Comparison of ENCODE assay signal across 26 cellular contexts in the genomic region with DNA sequence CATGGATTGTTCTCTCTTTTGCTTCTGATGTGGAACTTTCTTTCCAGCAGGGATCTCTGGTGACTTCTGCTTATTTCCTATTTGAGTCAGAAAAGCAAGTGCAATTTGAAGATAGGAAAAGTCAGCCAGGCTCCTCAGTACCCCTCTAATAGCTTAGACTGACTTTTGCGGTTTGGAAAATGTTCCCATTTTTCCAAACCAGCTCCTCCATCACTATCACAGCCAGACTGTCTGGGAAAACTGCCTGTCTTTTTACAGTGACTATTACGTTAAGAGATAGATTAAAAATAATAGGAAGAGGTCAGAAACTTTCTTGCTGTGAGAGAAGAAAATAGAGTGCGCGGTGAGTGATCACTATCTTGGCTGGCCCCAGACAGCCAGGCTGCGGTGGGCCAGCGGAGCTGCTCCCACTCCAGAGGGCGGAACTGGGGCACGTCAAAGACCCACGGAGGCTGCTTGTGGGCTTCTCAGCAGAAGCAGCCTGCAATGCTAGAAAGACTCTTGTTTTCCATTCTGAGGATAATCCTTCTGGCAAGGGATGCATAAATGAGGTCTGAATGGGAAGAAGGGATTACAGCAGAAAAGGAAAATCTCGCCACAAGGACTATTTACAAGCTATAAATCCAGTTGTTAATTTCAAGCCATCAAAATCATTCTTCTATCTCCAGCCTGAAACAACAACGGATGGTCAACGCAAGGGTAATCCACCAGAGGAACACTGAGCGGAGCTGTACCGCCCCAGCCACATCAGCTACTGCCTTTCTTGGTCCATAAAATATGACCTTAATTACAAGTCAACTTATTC.
"Had no signal": no experiment of that assay in that cellular context is flagged by ENCODE, and none has a peak within 500 bp of the region (broad histone marks: within the 10 kb centered on the region; RNA-seq: fewer than 3 reads in every experiment).

No MANE protein-coding gene starts in this region.

- H3K36me3 ChIP-seq: colonic mucosa, esophagus muscularis mucosa, heart left ventricle, lower lobe of right lung, neutrophil, pancreas, tibial artery had no signal

- H3K9me3 ChIP-seq: colonic mucosa, esophagus muscularis mucosa, heart left ventricle, lower lobe of right lung, neutrophil, pancreas, tibial artery had no signal

- DNase-seq: activated B cell treated with CpG ODN at 0.5 μM for 24 hours; activated CD4-positive, alpha-beta T cell treated with anti-CD3 and anti-CD28 coated beads for 36 hours; activated CD4-positive, alpha-beta T cell treated with anti-CD3 and anti-CD28 coated beads, Interleukin-2, amount 50 U/mL, for 4 hours; activated CD8-positive, alpha-beta memory T cell treated with anti-CD3 and anti-CD28 coated beads, Interleukin-2, amount 50 U/mL, for 48 hours; activated naive CD4-positive, alpha-beta T cell; activated T-cell treated with anti-CD3 and anti-CD28 coated beads, Interleukin-2, amount 50 U/mL, for 4 hours; amniotic stem cell; colonic mucosa; heart left ventricle; islet precursor cell; left cardiac atrium; lower lobe of right lung; naive thymus-derived CD8-positive, alpha-beta T cell; pancreas; right cardiac atrium; stimulated activated CD4-positive, alpha-beta T cell treated with anti-CD3 and anti-CD28 coated beads, Interleukin-2, amount 100 ng/mL, for 24 hours; stimulated activated naive CD8-positive, alpha-beta T cell treated with anti-CD3 and anti-CD28 coated beads, Interleukin-15, amount 100 ng/mL, for 72 hours; T1000; tibial artery had no signal

- ATAC-seq: activated CD4-positive, alpha-beta T cell treated with anti-CD3 and anti-CD28 coated beads for 36 hours; activated T-cell treated with anti-CD3 and anti-CD28 coated beads, Interleukin-2, amount 50 U/mL, for 4 hours; heart left ventricle; naive thymus-derived CD8-positive, alpha-beta T cell; pancreas; right cardiac atrium; stimulated activated effector memory CD8-positive, alpha-beta T cell treated with anti-CD3 and anti-CD28 coated beads, Interleukin-12 subunit alpha, Interleukin-12 subunit beta, amount 100 ng/mL, for 72 hours; stimulated activated naive CD8-positive, alpha-beta T cell treated with anti-CD3 and anti-CD28 coated beads, Interleukin-15, amount 100 ng/mL, for 72 hours had no signal

- H3K27ac Mint-ChIP-seq: activated B cell treated with CpG ODN at 0.5 μM for 24 hours; activated CD4-positive, alpha-beta T cell treated with anti-CD3 and anti-CD28 coated beads for 36 hours; activated naive CD8-positive, alpha-beta T cell; activated T-helper 2 cell treated with anti-CD3 and anti-CD28 coated beads, Interferon-gamma antibody, Interleukin-2, Interleukin-4, amounts not matched to agents 10 μg/mL and 5 μg/mL and 100 μg/mL, durations not matched to agents 14 hours and 24 hours and 36 hours; naive thymus-derived CD8-positive, alpha-beta T cell; stimulated activated effector memory CD8-positive, alpha-beta T cell treated with anti-CD3 and anti-CD28 coated beads, Interleukin-12 subunit alpha, Interleukin-12 subunit beta, amount 100 ng/mL, for 72 hours; stimulated activated naive CD8-positive, alpha-beta T cell treated with anti-CD3 and anti-CD28 coated beads, Interleukin-15, amount 100 ng/mL, for 72 hours; T-helper 1 cell treated with Interleukin-12 subunit alpha and Interleukin-12 subunit beta and Interleukin-4 antibody, amounts not matched to agents 30 μg/mL and 1 μg/mL, for 36 hours had no signal

- H3K9me3 Mint-ChIP-seq: activated B cell treated with CpG ODN at 0.5 μM for 24 hours; activated T-cell treated with anti-CD3 and anti-CD28 coated beads, Interleukin-2, amount 50 U/mL, for 4 hours; activated T-helper 2 cell treated with anti-CD3 and anti-CD28 coated beads, Interferon-gamma antibody, Interleukin-2, Interleukin-4, amounts not matched to agents 10 μg/mL and 5 μg/mL and 100 μg/mL, durations not matched to agents 14 hours and 24 hours and 36 hours; stimulated activated effector memory CD8-positive, alpha-beta T cell treated with anti-CD3 and anti-CD28 coated beads, Interleukin-12 subunit alpha, Interleukin-12 subunit beta, amount 100 ng/mL, for 72 hours; T-helper 1 cell treated with Interleukin-12 subunit alpha and Interleukin-12 subunit beta and Interleukin-4 antibody, amounts not matched to agents 30 μg/mL and 1 μg/mL, for 36 hours had no signal

- H3K27ac ChIP-seq: colonic mucosa, esophagus muscularis mucosa, heart left ventricle, lower lobe of right lung, neutrophil, pancreas, skin epidermis, tibial artery had no signal

- H3K4me3 Mint-ChIP-seq: activated B cell treated with CpG ODN at 0.5 μM for 24 hours; activated CD4-positive, alpha-beta T cell treated with anti-CD3 and anti-CD28 coated beads for 36 hours; activated naive CD8-positive, alpha-beta T cell; activated T-cell treated with anti-CD3 and anti-CD28 coated beads, Interleukin-2, amount 50 U/mL, for 4 hours; naive thymus-derived CD8-positive, alpha-beta T cell; stimulated activated effector memory CD8-positive, alpha-beta T cell treated with anti-CD3 and anti-CD28 coated beads, Interleukin-12 subunit alpha, Interleukin-12 subunit beta, amount 100 ng/mL, for 72 hours; stimulated activated naive CD8-positive, alpha-beta T cell treated with anti-CD3 and anti-CD28 coated beads, Interleukin-15, amount 100 ng/mL, for 72 hours; T-helper 1 cell treated with Interleukin-12 subunit alpha and Interleukin-12 subunit beta and Interleukin-4 antibody, amounts not matched to agents 30 μg/mL and 1 μg/mL, for 36 hours had no signal

- H3K27me3 ChIP-seq: colonic mucosa, esophagus muscularis mucosa, pancreas, tibial artery had no signal

- H3K36me3 Mint-ChIP-seq: activated naive CD8-positive, alpha-beta T cell; naive thymus-derived CD8-positive, alpha-beta T cell; stimulated activated effector memory CD8-positive, alpha-beta T cell treated with anti-CD3 and anti-CD28 coated beads, Interleukin-12 subunit alpha, Interleukin-12 subunit beta, amount 100 ng/mL, for 72 hours had no signal

- H3K4me1 Mint-ChIP-seq: activated B cell treated with CpG ODN at 0.5 μM for 24 hours; activated CD4-positive, alpha-beta T cell treated with anti-CD3 and anti-CD28 coated beads for 36 hours; naive thymus-derived CD8-positive, alpha-beta T cell; stimulated activated effector memory CD8-positive, alpha-beta T cell treated with anti-CD3 and anti-CD28 coated beads, Interleukin-12 subunit alpha, Interleukin-12 subunit beta, amount 100 ng/mL, for 72 hours; stimulated activated naive CD8-positive, alpha-beta T cell treated with anti-CD3 and anti-CD28 coated beads, Interleukin-15, amount 100 ng/mL, for 72 hours had no signal

- H3K4me1 ChIP-seq: colonic mucosa, pancreas had no signal

- H3K4me3 ChIP-seq: colonic mucosa, esophagus muscularis mucosa, heart left ventricle, lower lobe of right lung, pancreas, skin epidermis, tibial artery had no signal
